1 cellular context compared by ENCODE assay signal in the genomic region with DNA sequence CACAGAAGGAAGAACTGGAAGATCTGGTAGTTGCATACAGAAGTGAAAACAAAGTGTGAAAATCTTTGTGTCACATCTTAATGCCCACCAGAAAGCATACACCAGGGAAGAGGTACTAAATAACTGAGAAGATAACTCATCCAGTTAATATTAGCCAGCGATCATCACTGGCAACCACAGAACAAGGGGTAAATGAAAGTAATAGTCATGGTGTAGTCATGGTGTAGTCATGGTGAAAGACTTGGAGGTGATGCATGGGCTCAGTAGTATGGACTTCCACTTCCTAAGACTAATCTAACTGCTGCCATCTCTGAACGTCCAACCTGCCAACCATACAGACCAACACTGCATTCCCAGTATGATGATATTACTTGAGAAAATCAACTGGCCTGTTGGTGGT.
TF ChIP-seq lines count a peak whose summit lies in the region.

No MANE protein-coding gene starts in this region.

TF ChIP-seq in GM12878, 131 proteins besides CTCF, POLR2A, EP300 and RAD21 (continued from another document):
- TF ChIP-seq ZBTB33 (IDR thresholded peaks at IDR 0.05), result no peak
- TF ChIP-seq, protein P1, sequence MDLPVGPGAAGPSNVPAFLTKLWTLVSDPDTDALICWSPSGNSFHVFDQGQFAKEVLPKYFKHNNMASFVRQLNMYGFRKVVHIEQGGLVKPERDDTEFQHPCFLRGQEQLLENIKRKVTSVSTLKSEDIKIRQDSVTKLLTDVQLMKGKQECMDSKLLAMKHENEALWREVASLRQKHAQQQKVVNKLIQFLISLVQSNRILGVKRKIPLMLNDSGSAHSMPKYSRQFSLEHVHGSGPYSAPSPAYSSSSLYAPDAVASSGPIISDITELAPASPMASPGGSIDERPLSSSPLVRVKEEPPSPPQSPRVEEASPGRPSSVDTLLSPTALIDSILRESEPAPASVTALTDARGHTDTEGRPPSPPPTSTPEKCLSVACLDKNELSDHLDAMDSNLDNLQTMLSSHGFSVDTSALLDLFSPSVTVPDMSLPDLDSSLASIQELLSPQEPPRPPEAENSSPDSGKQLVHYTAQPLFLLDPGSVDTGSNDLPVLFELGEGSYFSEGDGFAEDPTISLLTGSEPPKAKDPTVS (IDR thresholded peaks at IDR 0.05; ENCODE audit: low read depth, low read length), result no peak
